2 cellular contexts compared by ENCODE assay signal in genomic region chr11:86729576-86729975, GRCh38. TPM values are rescaled to one million over a fixed set of nuclear protein-coding genes. Genes with fewer than 3 reads are reported as not detected.
"Had no signal": no experiment of that assay in that cellular context is flagged by ENCODE, and none has a peak within 500 bp of the region (broad histone marks: within the 10 kb centered on the region; RNA-seq: fewer than 3 reads in every experiment).

No MANE protein-coding gene starts in this region.

RNA-seq across cellular contexts. Expression of gene ME3, which starts 57.2 kb away (rescaled TPM):
- total RNA-seq: HepG2 had no signal
- polyA plus RNA-seq: HepG2, IgD-negative memory B cell had no signal
